In the genomic region with DNA sequence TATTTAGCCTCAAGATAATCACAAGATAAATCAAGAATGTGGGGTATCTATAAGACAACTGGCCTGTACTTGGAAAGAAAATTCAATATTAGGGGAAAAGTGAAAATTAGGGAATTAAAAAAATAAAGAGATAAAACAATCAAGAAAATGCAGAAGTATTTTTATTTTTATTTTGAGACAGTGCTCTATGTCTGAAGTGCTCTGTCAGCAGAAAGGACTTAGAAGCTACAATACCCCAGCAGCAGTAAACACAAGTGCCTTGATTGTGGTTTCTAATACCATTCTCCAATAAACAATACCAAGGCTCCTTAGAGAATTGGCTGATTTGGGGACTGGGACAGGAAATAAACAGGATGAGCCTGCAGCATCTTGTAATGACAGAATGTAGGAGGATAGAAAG, we compare ENCODE assay signal across 8 cellular contexts.
"Had no signal": no experiment of that assay in that cellular context is flagged by ENCODE, and none has a peak within 500 bp of the region (broad histone marks: within the 10 kb centered on the region; RNA-seq: fewer than 3 reads in every experiment).

No MANE protein-coding gene starts in this region.

- H3K27ac ChIP-seq: GM23248, HL-60 had no signal

- H3K4me1 ChIP-seq: HAP-1 had no signal

- H3K4me3 ChIP-seq: GM23248, HAP-1 had no signal

- H3K9ac ChIP-seq: GM23248 had no signal

- ATAC-seq: HCT116 had no signal

- H3K36me3 ChIP-seq: HAP-1 had no signal

- H2AFZ ChIP-seq: GM23248 had no signal

- DNase-seq: GM23248, GOT3, H7, HFFc6, KG1 had no signal

- H3K9me3 ChIP-seq: HAP-1 had no signal
